ENCODE assay signal across 8 cellular contexts in the genomic region with DNA sequence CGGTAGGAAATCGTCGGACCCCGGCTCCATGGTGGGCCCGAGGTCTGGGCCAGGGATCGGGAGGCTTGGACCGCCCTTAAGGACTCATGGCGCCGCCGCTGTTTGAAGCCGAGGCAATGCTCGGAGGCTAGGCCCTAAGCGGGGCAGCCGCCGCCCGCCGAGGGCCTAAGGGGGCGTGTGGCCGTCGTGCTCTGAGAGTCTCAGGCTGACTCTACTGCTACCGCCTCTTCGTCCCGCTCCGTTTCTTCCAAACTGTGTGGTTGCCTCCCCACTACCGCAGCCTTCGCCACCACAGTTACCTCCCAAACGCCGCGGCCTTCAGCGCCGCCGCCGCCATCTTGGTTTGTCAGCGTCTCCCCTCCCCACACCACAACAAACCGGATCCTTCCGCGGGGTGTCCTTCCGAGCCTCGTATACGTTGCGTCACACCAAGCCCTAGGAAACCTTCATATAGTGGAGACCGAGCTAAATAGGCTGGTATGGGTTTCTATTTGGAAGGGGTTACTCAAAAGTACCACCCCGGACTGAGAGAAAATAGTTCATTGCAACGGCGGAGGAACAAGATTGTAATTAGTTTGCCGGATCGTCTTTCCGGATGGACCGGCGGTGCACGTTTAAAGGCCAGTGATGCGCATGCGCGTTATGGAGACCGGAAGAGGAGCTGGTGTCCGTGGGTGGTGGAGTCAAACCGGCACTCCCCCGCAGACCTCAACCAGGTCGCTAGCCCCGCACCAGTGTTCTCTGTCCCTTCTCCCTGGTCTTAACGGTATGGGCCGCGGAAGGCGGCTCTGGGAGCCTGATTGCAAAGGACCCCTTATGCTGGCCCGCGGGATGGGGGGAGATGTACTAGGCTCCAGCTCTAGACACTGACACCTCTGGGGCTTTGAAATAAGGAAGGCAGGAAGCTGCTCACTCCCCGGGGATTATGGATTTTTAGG. TPM values are rescaled to one million over a fixed set of nuclear protein-coding genes. Genes with fewer than 3 reads are reported as not detected.
A peak's percentile ranks its signal among the peaks of the same experiment; 100 is the strongest.
DNase-seq lines count a peak whose midpoint lies in the region; ATAC-seq and TF ChIP-seq lines count a peak whose summit lies in the region.

TSS of gene KDM5C (minus strand) at position 348 of the 938 bp plus-strand sequence. CDS start at position 30, 318 bp downstream.

- under 1% methylated on average over 67 of the region's 67 CpGs for WGBS in right cardiac atrium

- H3K27ac ChIP-seq in right cardiac atrium (ENCODE audit: low read length) (peak within 1 kb of the TSS; percentile 86), vagina (peak within 1 kb of the TSS; percentile 84)

- peaks cover 0 to 3% of the 10 kb centered on the region in 2 donors for H3K36me3 ChIP-seq in vagina

- H3K4me1 ChIP-seq in right cardiac atrium (ENCODE audit: control insufficient read depth, insufficient read depth, low read length), result peaks cover 7% of the 10 kb centered on the region
- H3K4me1 ChIP-seq in vagina, result peaks cover 37% of the 10 kb centered on the region

- TF ChIP-seq CTCF in GM13976 (IDR thresholded peaks at IDR 0.05; ENCODE audit: borderline replicate concordance, control extremely low read depth, extremely low read depth, insufficient read depth, missing control alignments) (no peak), vagina (IDR thresholded peaks at IDR 0.05) (peak in 1 of 3 experiments; percentile 25)

- in situ Hi-C loops in GM13976 (cut with MboI; ENCODE audit: low sequenced_read_pairs, unreplicated experiment), result no loop called here

- DNase-seq in GM13976 (ENCODE audit: low spot score) (peak; percentile 94), NCI-H187 treated with DMSO at 0.1 percent for 48 hours (lab: John Stamatoyannopoulos, UW) (peak; percentile 52), anterior cingulate cortex (lab: John Stamatoyannopoulos, UW) (peak in 57 of 58 donors; percentile 7 to 93 (median 76)), right cardiac atrium (peak; percentile 95 to 97 (median 96)), putamen (ENCODE audit: low spot score) (peak; percentile 87), vagina (ENCODE audit: extremely low spot score in 2 of 2) (peak in 1 of 2 donors; percentile 91)

- no peaks in the 10 kb centered on the region for H3K27me3 ChIP-seq in right cardiac atrium (ENCODE audit: control insufficient read depth, insufficient read depth)
- H3K27me3 ChIP-seq in vagina, result no peaks in the 10 kb centered on the region

- TF ChIP-seq POLR2A in vagina (IDR thresholded peaks at IDR 0.05), result no peak

- ATAC-seq in HG02885 (IDR thresholded peaks at IDR 0.05; ENCODE audit: poor library complexity, unreplicated experiment) (peak; percentile 86), right cardiac atrium (peak; percentile 91 to 93)

- no peaks in the 10 kb centered on the region for H3K9me3 ChIP-seq in right cardiac atrium (ENCODE audit: control insufficient read depth, low read length)
- H3K9me3 ChIP-seq in vagina, result no peaks in the 10 kb centered on the region

- peak within 1 kb of the TSS; percentile 96 for H3K4me3 ChIP-seq in right cardiac atrium (ENCODE audit: low read length)
- peak within 1 kb of the TSS; percentile 68 to 94 for H3K4me3 ChIP-seq in vagina

- intact Hi-C loops in T-helper 2 cell treated with Interferon-gamma antibody and Interleukin-4, amounts not matched to agents 100 ng/mL and 5 ng/mL, for 36 hours (cut with micrococcal nuclease), result loop anchor here (1.0 to 10.0 kb wide), 4 partner anchors 133 to 1220 kb away; partner anchors contain the start of genes KANTR, RIBC1, SMC1A and TSPYL2
- intact Hi-C loops in right cardiac atrium (cut with DNase I) (no loop called here), vagina (cut with DNase I) (no loop called here)

RNA-seq across cellular contexts. Expression of gene KDM5C, which starts in this region (rescaled TPM):
- total RNA-seq in T-helper 2 cell treated with Interferon-gamma antibody and Interleukin-4, amounts not matched to agents 100 ng/mL and 5 ng/mL, for 36 hours, result 75.4 and 92.8 TPM in 2 replicates
- 10 to 100 TPM; 37.8 to 61.6 (median 47.7) TPM for total RNA-seq in right cardiac atrium
- 23.4 TPM for polyA plus RNA-seq in right cardiac atrium
- total RNA-seq in vagina, result 123 TPM
